16 cellular contexts compared by ENCODE assay signal in the genomic region with DNA sequence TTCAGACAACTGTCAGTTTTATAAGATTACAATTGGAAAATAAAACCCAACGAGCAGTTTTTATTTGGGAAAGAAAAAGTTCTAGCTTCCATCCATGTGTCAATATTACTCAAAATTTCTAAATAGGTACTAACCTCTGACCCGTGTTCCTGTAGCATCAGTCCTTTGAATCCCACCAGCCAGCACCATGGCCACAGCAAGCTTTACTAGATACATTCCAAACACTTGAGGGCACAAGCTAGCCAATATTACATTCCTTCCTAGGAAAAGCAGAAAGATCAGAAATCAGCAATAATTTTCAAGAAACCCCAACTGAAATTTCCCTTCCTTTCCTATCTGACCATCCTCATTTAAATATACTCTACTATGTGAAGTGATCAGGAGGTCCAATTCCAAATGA. TPM values are rescaled to one million over a fixed set of nuclear protein-coding genes. Genes with fewer than 3 reads are reported as not detected.
A peak's percentile ranks its signal among the peaks of the same experiment; 100 is the strongest.
DNase-seq lines count a peak whose midpoint lies in the region; ATAC-seq and TF ChIP-seq lines count a peak whose summit lies in the region.
"Had no signal": no experiment of that assay in that cellular context is flagged by ENCODE, and none has a peak within 500 bp of the region (broad histone marks: within the 10 kb centered on the region; RNA-seq: fewer than 3 reads in every experiment).

No MANE protein-coding gene starts in this region.

- H3K36me3 ChIP-seq in CD8-positive, alpha-beta memory T cell (ENCODE audit: insufficient read depth, low read length) = peaks cover 24% of the 10 kb centered on the region

- no peak overlapping the region for H3K27ac ChIP-seq in CD8-positive, alpha-beta memory T cell (ENCODE audit: low read depth, low read length)

- H3K27me3 Mint-ChIP-seq in activated T-cell treated with anti-CD3 and anti-CD28 coated beads, Interleukin-2, amount 50 U/mL, for 72 hours (ENCODE audit: low read depth) = no peaks in the 10 kb centered on the region
- no peaks in the 10 kb centered on the region for H3K27me3 Mint-ChIP-seq in activated T-cell treated with anti-CD3 and anti-CD28 coated beads, Interleukin-2, amount 50 U/mL, for 4 hours (ENCODE audit: low read depth)
- H3K27me3 Mint-ChIP-seq in CD8-positive, alpha-beta memory T cell = no peaks in the 10 kb centered on the region
- H3K27me3 Mint-ChIP-seq in T-helper 17 cell (no peaks in the 10 kb centered on the region), memory B cell (no peaks in the 10 kb centered on the region)

- no peak for TF ChIP-seq CTCF in GM13977 (IDR thresholded peaks at IDR 0.05; ENCODE audit: extremely low read depth, insufficient read depth, missing control alignments)

- CTCF ChIA-PET in CD8-positive, alpha-beta memory T cell (lab: Charles Lee) = interaction anchor here (1.5 kb wide), 1 partner anchor 19 kb away, joined by 3 read pairs; a partner anchor contains a TSS

- peaks cover 10 to 32% of the 10 kb centered on the region in 2 donors for H3K36me3 Mint-ChIP-seq in activated T-cell treated with anti-CD3 and anti-CD28 coated beads, Interleukin-2, amount 50 U/mL, for 72 hours (ENCODE audit: insufficient read depth in 2 of 2)
- peaks cover 43% of the 10 kb centered on the region for H3K36me3 Mint-ChIP-seq in activated T-cell treated with anti-CD3 and anti-CD28 coated beads, Interleukin-2, amount 50 U/mL, for 4 hours (ENCODE audit: insufficient read depth)
- peaks cover 3 to 76% (median 25%) of the 10 kb centered on the region in 3 donors for H3K36me3 Mint-ChIP-seq in CD8-positive, alpha-beta memory T cell
- H3K36me3 Mint-ChIP-seq in T-helper 17 cell (ENCODE audit: low read depth) (peaks cover 3% of the 10 kb centered on the region), memory B cell (peaks cover 25% of the 10 kb centered on the region)

- H3K4me3 Mint-ChIP-seq in activated T-cell treated with anti-CD3 and anti-CD28 coated beads, Interleukin-2, amount 50 U/mL, for 72 hours = no peak overlapping the region
- H3K4me3 Mint-ChIP-seq in activated T-cell treated with anti-CD3 and anti-CD28 coated beads, Interleukin-2, amount 50 U/mL, for 4 hours = no peak overlapping the region
- no peak overlapping the region for H3K4me3 Mint-ChIP-seq in CD8-positive, alpha-beta memory T cell
- H3K4me3 Mint-ChIP-seq in T-helper 17 cell (no peak overlapping the region), memory B cell (no peak overlapping the region)
- H3K4me3 Mint-ChIP-seq: CD14-positive monocyte, HFFc6 had no signal

- DNase-seq in activated T-cell treated with anti-CD3 and anti-CD28 coated beads, Interleukin-2, amount 50 U/mL, for 72 hours = no peak
- no peak for DNase-seq in activated T-cell treated with anti-CD3 and anti-CD28 coated beads, Interleukin-2, amount 50 U/mL, for 4 hours
- DNase-seq in CD8-positive, alpha-beta memory T cell = no peak
- DNase-seq in T-helper 17 cell = no peak
- no peak for DNase-seq in memory B cell (ENCODE audit: low spot score in 2 of 2)
- no peak for DNase-seq in NCI-H2029 (lab: John Stamatoyannopoulos, UW)
- DNase-seq in GM13977 (ENCODE audit: low spot score) = no peak
- DNase-seq: Calu3, DND-41, H7, HFFc6, KG1, NCI-H345, Right ventricle myocardium superior, SW 1271 had no signal

- H3K27ac Mint-ChIP-seq in activated T-cell treated with anti-CD3 and anti-CD28 coated beads, Interleukin-2, amount 50 U/mL, for 72 hours = peak overlapping the region; percentile 50
- H3K27ac Mint-ChIP-seq in CD8-positive, alpha-beta memory T cell = peak overlapping the region in 6 of 8 donors; percentile 24 to 77 (median 62)
- H3K27ac Mint-ChIP-seq in T-helper 17 cell = peak overlapping the region; percentile 27
- peak overlapping the region; percentile 51 for H3K27ac Mint-ChIP-seq in memory B cell
- H3K27ac Mint-ChIP-seq: HFFc6 had no signal

- in situ Hi-C loops in GM13977 (cut with MboI; ENCODE audit: low pct_unique_long_range_greater_than_20kb, low sequenced_read_pairs, unreplicated experiment) = no loop called here

- no peaks in the 10 kb centered on the region for H3K4me1 ChIP-seq in CD8-positive, alpha-beta memory T cell (ENCODE audit: insufficient read depth, low read length)

- no peaks in the 10 kb centered on the region for H3K9me3 ChIP-seq in CD8-positive, alpha-beta memory T cell (ENCODE audit: low read length)
- H3K9me3 ChIP-seq in T-helper 17 cell (ENCODE audit: control insufficient read depth, low read length, poor library complexity, severe bottlenecking) = no peaks in the 10 kb centered on the region

- no peaks in the 10 kb centered on the region for H3K27me3 ChIP-seq in CD8-positive, alpha-beta memory T cell (ENCODE audit: insufficient read depth, low read length, poor library complexity, severe bottlenecking)

- ATAC-seq in activated T-cell treated with anti-CD3 and anti-CD28 coated beads, Interleukin-2, amount 50 U/mL, for 72 hours (replicated peaks in 1 of 2) = no peak
- no peak for ATAC-seq in activated T-cell treated with anti-CD3 and anti-CD28 coated beads, Interleukin-2, amount 50 U/mL, for 4 hours
- ATAC-seq in T-helper 17 cell = no peak
- ATAC-seq in memory B cell (ENCODE audit: low read depth) = no peak

- POLR2A ChIA-PET in CD8-positive, alpha-beta memory T cell (lab: Charles Lee) = no interaction called here

- no peaks in the 10 kb centered on the region for H3K9me3 Mint-ChIP-seq in activated T-cell treated with anti-CD3 and anti-CD28 coated beads, Interleukin-2, amount 50 U/mL, for 72 hours
- no peaks in the 10 kb centered on the region for H3K9me3 Mint-ChIP-seq in activated T-cell treated with anti-CD3 and anti-CD28 coated beads, Interleukin-2, amount 50 U/mL, for 4 hours
- no peaks in the 10 kb centered on the region for H3K9me3 Mint-ChIP-seq in CD8-positive, alpha-beta memory T cell
- no peaks in the 10 kb centered on the region for H3K9me3 Mint-ChIP-seq in memory B cell
- H3K9me3 Mint-ChIP-seq: CD14-positive monocyte, HFFc6 had no signal

- no peaks in the 10 kb centered on the region for H3K4me1 Mint-ChIP-seq in activated T-cell treated with anti-CD3 and anti-CD28 coated beads, Interleukin-2, amount 50 U/mL, for 72 hours (ENCODE audit: low read depth)
- no peaks in the 10 kb centered on the region for H3K4me1 Mint-ChIP-seq in activated T-cell treated with anti-CD3 and anti-CD28 coated beads, Interleukin-2, amount 50 U/mL, for 4 hours (ENCODE audit: low read depth)
- peaks cover 5 to 39% (median 20%) of the 10 kb centered on the region in 3 donors for H3K4me1 Mint-ChIP-seq in CD8-positive, alpha-beta memory T cell
- H3K4me1 Mint-ChIP-seq in T-helper 17 cell (peaks cover 8% of the 10 kb centered on the region), memory B cell (no peaks in the 10 kb centered on the region)
- H3K4me1 Mint-ChIP-seq: CD14-positive monocyte had no signal

- H3K4me3 ChIP-seq in CD8-positive, alpha-beta memory T cell (ENCODE audit: low read length) = no peak overlapping the region

RNA-seq across cellular contexts. Expression of a gene that starts 19.2 kb away (rescaled TPM):
- 10 to 100 TPM; 45.6 to 58.4 TPM for total RNA-seq in activated T-cell treated with anti-CD3 and anti-CD28 coated beads, Interleukin-2, amount 50 U/mL, for 72 hours
- total RNA-seq in activated T-cell treated with anti-CD3 and anti-CD28 coated beads, Interleukin-2, amount 50 U/mL, for 4 hours = 10 to 100 TPM; 37.8 to 48.9 (median 40.2) TPM
- total RNA-seq in CD8-positive, alpha-beta memory T cell = 10 to 100 TPM; 42.6 to 46.1 TPM
- 57.2 TPM for polyA plus RNA-seq in CD8-positive, alpha-beta memory T cell
- 10 to 100 TPM; 14.4 to 20.6 TPM for total RNA-seq in T-helper 17 cell

RNA-seq across cellular contexts. Expression of a gene that starts 21.8 kb away (rescaled TPM):
- 10 to 100 TPM; 18.4 to 22.9 TPM for total RNA-seq in activated T-cell treated with anti-CD3 and anti-CD28 coated beads, Interleukin-2, amount 50 U/mL, for 72 hours
- total RNA-seq in activated T-cell treated with anti-CD3 and anti-CD28 coated beads, Interleukin-2, amount 50 U/mL, for 4 hours = 10 to 100 TPM; 17.2 to 24.1 (median 17.8) TPM
- total RNA-seq in CD8-positive, alpha-beta memory T cell = 10 to 100 TPM; 21.3 to 25.2 TPM
- polyA plus RNA-seq in CD8-positive, alpha-beta memory T cell = 18.0 TPM
- total RNA-seq in T-helper 17 cell = 10 to 100 TPM; 30.0 to 37.2 TPM
